In genomic region chr7:54541941-54542618, GRCh38 we compare ENCODE assay signal across 10 cellular contexts. TPM values are rescaled to one million over a fixed set of nuclear protein-coding genes. Genes with fewer than 3 reads are reported as not detected.
DNase-seq lines count a peak whose midpoint lies in the region; ATAC-seq and TF ChIP-seq lines count a peak whose summit lies in the region.
"Had no signal": no experiment of that assay in that cellular context is flagged by ENCODE, and none has a peak within 500 bp of the region (broad histone marks: within the 10 kb centered on the region; RNA-seq: fewer than 3 reads in every experiment).

Gene VSTM2A (plus strand): TSS chr7:54542375. CDS start chr7:54542731, 356 bp downstream.

- TF ChIP-seq EP300 in esophagus muscularis mucosa (IDR thresholded peaks at IDR 0.05), result no peak

- H3K79me2 ChIP-seq in Karpas-422 (ENCODE audit: low read length), result no peaks in the 10 kb centered on the region

- no peak within 1 kb of the TSS for H3K27ac ChIP-seq in esophagus muscularis mucosa (replicated peaks in 1 of 4)
- H3K27ac ChIP-seq in Karpas-422 (ENCODE audit: low read length), result no peak within 1 kb of the TSS

- no peaks in the 10 kb centered on the region for H3K36me3 ChIP-seq in esophagus muscularis mucosa
- H3K36me3 ChIP-seq in Karpas-422 (ENCODE audit: insufficient read depth, low read length), result no peaks in the 10 kb centered on the region

- peaks cover 5 to 89% (median 42%) of the 10 kb centered on the region in 4 donors for H3K27me3 ChIP-seq in esophagus muscularis mucosa
- H3K27me3 ChIP-seq in Karpas-422 (ENCODE audit: low read length), result no peaks in the 10 kb centered on the region

- whole genome bisulfite sequencing in esophagus muscularis mucosa, result 2% methylated on average over 37 of the region's 58 CpGs

- TF ChIP-seq CTCF in esophagus muscularis mucosa (IDR thresholded peaks at IDR 0.05), result no peak
- TF ChIP-seq CTCF in omental fat pad (IDR thresholded peaks at IDR 0.05), result no peak

- DNase-seq in DMS53 (lab: John Stamatoyannopoulos, UW) (peak; percentile 75), NCI-H748 (lab: John Stamatoyannopoulos, UW; ENCODE audit: unreplicated experiment) (peak; percentile 95), esophagus muscularis mucosa (ENCODE audit: extremely low spot score) (no peak), omental fat pad (ENCODE audit: low spot score) (no peak), UCSD-AML1 (lab: John Stamatoyannopoulos, UW; ENCODE audit: unreplicated experiment) (no peak), Karpas-422 (no peak), mucosa of gallbladder (ENCODE audit: low spot score) (no peak)
- DNase-seq: DND-41, T-helper 2 cell had no signal

- H3K4me2 ChIP-seq in Karpas-422 (ENCODE audit: low read depth, low read length, poor library complexity, severe bottlenecking), result no peak within 1 kb of the TSS

- H3K4me3 ChIP-seq in esophagus muscularis mucosa, result peak within 1 kb of the TSS; percentile 38 to 57 (median 44)
- no peak within 1 kb of the TSS for H3K4me3 ChIP-seq in Karpas-422 (ENCODE audit: low read length)

- no peak for TF ChIP-seq POLR2A in esophagus muscularis mucosa (IDR thresholded peaks at IDR 0.05; ENCODE audit: low read depth)

- H2AFZ ChIP-seq in Karpas-422 (ENCODE audit: low read length), result no peak within 1 kb of the TSS

- H3K9ac ChIP-seq in Karpas-422 (ENCODE audit: low read length), result no peak within 1 kb of the TSS

- H3K9me3 ChIP-seq in esophagus muscularis mucosa (no peaks in the 10 kb centered on the region), Karpas-422 (ENCODE audit: low read length) (no peaks in the 10 kb centered on the region; the same call in 1 of the 2 replicates)

- H3K4me1 ChIP-seq in esophagus muscularis mucosa (peaks cover 12 to 40% (median 31%) of the 10 kb centered on the region in 4 donors), Karpas-422 (ENCODE audit: low read length) (no peaks in the 10 kb centered on the region)

- intact Hi-C loops in esophagus muscularis mucosa (cut with DNase I), result no loop called here

- H4K20me1 ChIP-seq in Karpas-422 (ENCODE audit: insufficient read depth, low read depth, low read length), result no peaks in the 10 kb centered on the region

- H3K9me2 ChIP-seq in Karpas-422 (replicated peaks; ENCODE audit: insufficient read depth, low read length), result 0 out of 2 replicates have a peak, but pooled peaks cover 4% of the 10 kb centered on the region

- ATAC-seq in omental fat pad (ENCODE audit: low FRiP score) (peak; percentile 76), HG03108 (IDR thresholded peaks at IDR 0.05; ENCODE audit: unreplicated experiment) (no peak)

RNA-seq across cellular contexts. Expression of gene VSTM2A, which starts in this region (rescaled TPM):
- total RNA-seq in esophagus muscularis mucosa, result under 1 TPM in 1 of 4 donors, not detected in 3; 0.83 TPM
- under 1 TPM in 1 of 4 donors, not detected in 3; 0.37 TPM for total RNA-seq in omental fat pad
- not detected in 2 replicates for total RNA-seq in Karpas-422 (2014; rRNA removed; shearing (Covaris generic); ENCODE audit: low replicate concordance)
- total RNA-seq in mucosa of gallbladder, result 0.72 TPM

Comparison
In these comparisons a context has a peak if more than half of its experiments do, and no peak if none do; other contexts are left out.
1. Peak in ATAC-seq in omental fat pad; RNA of the gene not detected or under 1 TPM.
2. DNase-seq: peak in DMS53 (single experiment) and NCI-H748 (single experiment); none in esophagus muscularis mucosa (single experiment), omental fat pad (single experiment), UCSD-AML1 (single experiment), Karpas-422 (single experiment) and mucosa of gallbladder (single experiment).